ENCODE assay signal across 7 cellular contexts in the genomic region with DNA sequence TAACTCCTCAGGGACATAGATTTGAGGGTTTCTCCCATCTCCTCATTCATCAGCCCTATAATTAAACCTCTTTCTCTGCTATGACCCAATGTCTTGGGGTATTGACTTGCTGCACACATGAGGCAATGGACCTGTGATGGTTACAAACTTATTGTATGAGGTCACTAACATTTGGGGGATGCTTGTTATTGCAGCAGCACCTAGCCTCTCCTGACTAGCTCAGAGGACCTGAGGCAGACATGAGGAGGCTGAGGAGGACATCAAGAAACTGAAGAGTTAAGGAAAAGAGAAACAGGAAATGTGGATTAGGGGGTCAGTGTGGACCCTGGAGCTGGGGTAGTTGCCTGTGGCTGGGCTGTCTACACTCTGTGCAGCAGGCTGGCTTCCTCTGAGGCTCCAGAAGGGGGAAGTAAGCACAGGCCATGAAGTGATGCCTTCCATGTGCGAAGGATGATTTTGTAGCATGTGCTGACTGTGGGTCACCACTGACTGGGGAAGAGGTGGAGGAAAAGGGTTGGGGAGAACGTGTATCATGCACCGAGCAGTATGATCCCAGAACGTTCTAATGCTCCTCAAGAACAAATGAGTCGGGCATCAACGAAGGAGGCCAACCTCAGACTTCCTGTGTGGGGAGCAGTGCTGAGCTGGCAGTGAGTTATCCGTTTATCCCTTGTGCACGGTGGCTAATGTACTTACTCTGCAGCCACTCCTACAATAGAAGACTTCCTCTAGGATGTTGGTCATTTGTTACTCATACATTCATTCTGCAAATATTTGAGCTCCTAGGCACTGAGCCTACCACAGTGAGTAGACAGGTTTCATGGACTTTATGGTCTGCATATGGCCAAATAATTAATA. TPM values are rescaled to one million over a fixed set of nuclear protein-coding genes. Genes with fewer than 3 reads are reported as not detected.
A peak's percentile ranks its signal among the peaks of the same experiment; 100 is the strongest.
DNase-seq lines count a peak whose midpoint lies in the region; ATAC-seq and TF ChIP-seq lines count a peak whose summit lies in the region.

No MANE protein-coding gene starts in this region.

- H3K27ac Mint-ChIP-seq in HFFc6 = peak overlapping the region; percentile 99

- DNase-seq in HFFc6 = peak; percentile 96
- peak; percentile 78 for DNase-seq in SIG-M5 treated with dmso at 0.1 percent for 504 hours (lab: John Stamatoyannopoulos, UW; ENCODE audit: unreplicated experiment)
- peak; percentile 96 for DNase-seq in epithelial cell of prostate (ENCODE audit: low read depth, low spot score)
- peak; percentile 37 for DNase-seq in stimulated activated CD4-positive, alpha-beta T cell treated with anti-CD3 and anti-CD28 coated beads, Interleukin-1b, Interleukin-23, amount 100 ng/mL, for 48 hours
- no peak for DNase-seq in NCI-H1436 (lab: John Stamatoyannopoulos, UW)
- no peak for DNase-seq in cerebellum (ENCODE audit: low spot score)

- peaks cover 70% of the 10 kb centered on the region for H3K4me1 Mint-ChIP-seq in HFFc6 (ENCODE audit: low read depth)

- 0 out of 2 replicates have a peak, but pooled peaks have one; percentile 16 for TF ChIP-seq CTCF in HFFc6 (IDR thresholded peaks at IDR 0.05)

- H3K4me3 Mint-ChIP-seq in HFFc6 = peak overlapping the region; percentile 73

- H3K9me3 Mint-ChIP-seq in HFFc6 = peaks cover 11% of the 10 kb centered on the region

- peak overlapping the region; percentile 98 for H3K27ac ChIP-seq in epithelial cell of prostate

- H3K36me3 Mint-ChIP-seq in HFFc6 (ENCODE audit: low read depth) = peaks cover 12% of the 10 kb centered on the region

- H3K27me3 Mint-ChIP-seq in HFFc6 (ENCODE audit: insufficient read depth) = peaks cover 1% of the 10 kb centered on the region; the same call in 1 of the 2 replicates

- ATAC-seq in HG03439 (IDR thresholded peaks at IDR 0.05; ENCODE audit: unreplicated experiment) = no peak

RNA-seq across cellular contexts. Expression of a gene that starts 42.1 kb away (rescaled TPM):
- total RNA-seq in HFFc6 (2021; fragmentation: NEBNext Ultra II Directional; extraction: Animal tissue kit (Norgen Biotek cat#: 25700)) = 1 to 10 TPM; 2.8 to 8.0 (median 5.3) TPM
- 0.36 TPM for total RNA-seq in cerebellum

Comparison
In these comparisons a context has a peak if more than half of its experiments do, and no peak if none do; other contexts are left out.
1. DNase-seq: peak in HFFc6 (single experiment), SIG-M5 treated with dmso at 0.1 percent for 504 hours (single experiment), epithelial cell of prostate (single experiment) and stimulated activated CD4-positive, alpha-beta T cell treated with anti-CD3 and anti-CD28 coated beads, Interleukin-1b, Interleukin-23, amount 100 ng/mL, for 48 hours (single experiment); none in NCI-H1436 (single experiment) and cerebellum (single experiment).